8 cellular contexts compared by ENCODE assay signal in genomic region chr10:92699518-92700272, GRCh38. TPM values are rescaled to one million over a fixed set of nuclear protein-coding genes. Genes with fewer than 3 reads are reported as not detected.
DNase-seq lines count a peak whose midpoint lies in the region; TF ChIP-seq lines count a peak whose summit lies in the region.

No MANE protein-coding gene starts in this region.

- H3K4me1 Mint-ChIP-seq in activated CD4-positive, alpha-beta memory T cell treated with anti-CD3 and anti-CD28 coated beads, Interleukin-2, amount 10 ng/mL, durations not matched to agents 7 days and 5 days, result peaks cover 18% of the 10 kb centered on the region

- DNase-seq in DMS153 treated with DMSO at 0.1 percent for 48 hours (lab: John Stamatoyannopoulos, UW; ENCODE audit: unreplicated experiment) (peak; percentile 39), M059J (ENCODE audit: low read depth) (peak; percentile 74), fibroblast of villous mesenchyme (ENCODE audit: low read depth) (peak; percentile 52), HuH-7 (ENCODE audit: low spot score) (no peak), SIG-M5 (lab: John Stamatoyannopoulos, UW) (no peak), HPDE6-E6E7 (ENCODE audit: extremely low spot score) (no peak)
- peak; percentile 44 for DNase-seq in activated CD4-positive, alpha-beta memory T cell treated with anti-CD3 and anti-CD28 coated beads, Interleukin-2, amount 10 ng/mL, durations not matched to agents 7 days and 5 days

- no peaks in the 10 kb centered on the region for H3K9me3 ChIP-seq in neutrophil

- peaks cover 17% of the 10 kb centered on the region for H3K36me3 ChIP-seq in neutrophil

- H3K4me3 Mint-ChIP-seq in activated CD4-positive, alpha-beta memory T cell treated with anti-CD3 and anti-CD28 coated beads, Interleukin-2, amount 10 ng/mL, durations not matched to agents 7 days and 5 days, result peak overlapping the region; percentile 63

- peaks cover 17 to 31% of the 10 kb centered on the region in 2 experiments for H3K4me1 ChIP-seq in neutrophil (ENCODE audit: control insufficient read depth in 1 of 2, insufficient read depth in 1 of 2, low read depth in 1 of 2, low read length in 1 of 2)

- H3K9me3 Mint-ChIP-seq in activated CD4-positive, alpha-beta memory T cell treated with anti-CD3 and anti-CD28 coated beads, Interleukin-2, amount 10 ng/mL, durations not matched to agents 7 days and 5 days, result no peaks in the 10 kb centered on the region

- peaks cover 30% of the 10 kb centered on the region for H3K27me3 ChIP-seq in neutrophil

- CTCF ChIA-PET in activated CD4-positive, alpha-beta memory T cell treated with anti-CD3 and anti-CD28 coated beads, Interleukin-2, amount 10 ng/mL, durations not matched to agents 7 days and 5 days (lab: Charles Lee), result interaction anchor here (0.7 to 1.0 kb wide), 2 partner anchors 144 to 402 kb away, joined by 4 to 5 read pairs; no protein-coding TSS in a partner anchor

- H3K27ac ChIP-seq in neutrophil, result no peak overlapping the region

- no peaks in the 10 kb centered on the region for H3K36me3 Mint-ChIP-seq in activated CD4-positive, alpha-beta memory T cell treated with anti-CD3 and anti-CD28 coated beads, Interleukin-2, amount 10 ng/mL, durations not matched to agents 7 days and 5 days (ENCODE audit: low read depth)

- POLR2A ChIA-PET in activated CD4-positive, alpha-beta memory T cell treated with anti-CD3 and anti-CD28 coated beads, Interleukin-2, amount 10 ng/mL, durations not matched to agents 7 days and 5 days (lab: Charles Lee), result interaction anchor here (0.7 kb wide), 1 partner anchor 9 kb away, joined by 3 read pairs; no protein-coding TSS in a partner anchor

- no peak overlapping the region for H3K27ac Mint-ChIP-seq in activated CD4-positive, alpha-beta memory T cell treated with anti-CD3 and anti-CD28 coated beads, Interleukin-2, amount 10 ng/mL, durations not matched to agents 7 days and 5 days

- peak overlapping the region; percentile 53 for H3K4me3 ChIP-seq in fibroblast of villous mesenchyme (ENCODE audit: low read depth, low read length)
- peak overlapping the region; percentile 46 to 61 for H3K4me3 ChIP-seq in neutrophil (ENCODE audit: low read depth in 1 of 2, low read length in 1 of 2)

- peaks cover 73% of the 10 kb centered on the region for H3K27me3 Mint-ChIP-seq in activated CD4-positive, alpha-beta memory T cell treated with anti-CD3 and anti-CD28 coated beads, Interleukin-2, amount 10 ng/mL, durations not matched to agents 7 days and 5 days

- TF ChIP-seq CTCF in fibroblast of villous mesenchyme (IDR thresholded peaks at IDR 0.05; ENCODE audit: insufficient read depth, low read depth, low read length) (no peak), neutrophil (IDR thresholded peaks at IDR 0.05) (no peak)

RNA-seq across cellular contexts. Expression of gene HHEX, which starts 9.9 kb away (rescaled TPM):
- 0.05 TPM in 1 of 2 replicates, not detected in the other for total RNA-seq in M059J (2014; rRNA removed; shearing (Covaris generic))
- total RNA-seq in activated CD4-positive, alpha-beta memory T cell treated with anti-CD3 and anti-CD28 coated beads, Interleukin-2, amount 10 ng/mL, durations not matched to agents 7 days and 5 days, result under 1 TPM; 0.13 to 0.23 TPM
- total RNA-seq in fibroblast of villous mesenchyme, result 0.43 and 1.3 TPM in 2 replicates

Comparison
In these comparisons a context has a peak if more than half of its experiments do, and no peak if none do; other contexts are left out.
1. DNase-seq: peak in DMS153 treated with DMSO at 0.1 percent for 48 hours (single experiment), M059J (single experiment), activated CD4-positive, alpha-beta memory T cell treated with anti-CD3 and anti-CD28 coated beads, Interleukin-2, amount 10 ng/mL, durations not matched to agents 7 days and 5 days (single experiment) and fibroblast of villous mesenchyme (single experiment); none in HuH-7 (single experiment), SIG-M5 (single experiment) and HPDE6-E6E7 (single experiment).